Comparison of ENCODE assay signal across 36 cellular contexts in genomic region chr2:38632980-38633379, GRCh38. TPM values are rescaled to one million over a fixed set of nuclear protein-coding genes. Genes with fewer than 3 reads are reported as not detected.
"Had no signal": no experiment of that assay in that cellular context is flagged by ENCODE, and none has a peak within 500 bp of the region (broad histone marks: within the 10 kb centered on the region; RNA-seq: fewer than 3 reads in every experiment).

No MANE protein-coding gene starts in this region.

- H3K36me3 ChIP-seq: MG63 had no signal

- H3K27me3 ChIP-seq: MG63 had no signal

- H3K4me3 ChIP-seq: MG63 had no signal

- DNase-seq: Karpas-422, Kasumi-1, MG63, MM.1S, MV-4-11, NCI-H1048, NCI-H1092, NCI-H1092 treated with DMSO at 0.1 percent for 48 hours, NCI-H1105, NCI-H1105 treated with DMSO at 0.1 percent for 48 hours, NCI-H1417, NCI-H1417 treated with DMSO at 0.1 percent for 48 hours, NCI-H1436, NCI-H1436 treated with DMSO at 0.1 percent for 48 hours, NCI-H146, NCI-H1694, NCI-H1694 treated with DMSO at 0.1 percent for 48 hours, NCI-H187, NCI-H187 treated with DMSO at 0.1 percent for 48 hours, NCI-H1930, NCI-H2029, NCI-H2029 treated with DMSO at 0.1 percent for 48 hours, NCI-H2081, NCI-H2081 treated with DMSO at 0.1 percent for 48 hours, NCI-H2107, NCI-H2171, NCI-H2171 treated with DMSO at 0.1 percent for 48 hours, NCI-H2227 treated with DMSO at 0.1 percent for 48 hours, NCI-H226, NCI-H345, NCI-H446, NCI-H446 treated with DMSO at 0.1 percent for 48 hours, NCI-H510A, NCI-H510A treated with DMSO at 0.1 percent for 48 hours, NCI-H524 had no signal

RNA-seq across cellular contexts. Expression of gene GALM, which starts 32.9 kb away (rescaled TPM):
- total RNA-seq: MCF 10A had no signal
